ENCODE assay signal across 24 cellular contexts in genomic region chr1:34167091-34167788, GRCh38. TPM values are rescaled to one million over a fixed set of nuclear protein-coding genes. Genes with fewer than 3 reads are reported as not detected.
DNase-seq lines count a peak whose midpoint lies in the region; TF ChIP-seq lines count a peak whose summit lies in the region.
"Had no signal": no experiment of that assay in that cellular context is flagged by ENCODE, and none has a peak within 500 bp of the region (broad histone marks: within the 10 kb centered on the region; RNA-seq: fewer than 3 reads in every experiment).

No MANE protein-coding gene starts in this region.

- H3K4me3 ChIP-seq in HEK293 (ENCODE audit: low read depth, low read length): no peak overlapping the region
- H3K4me3 ChIP-seq in iPS-18c (ENCODE audit: insufficient read depth, low read depth, low read length): peak overlapping the region; percentile 56
- no peak overlapping the region for H3K4me3 ChIP-seq in PC-9
- no peak overlapping the region for H3K4me3 ChIP-seq in suprapubic skin

- H3K4me1 ChIP-seq in HEK293 (ENCODE audit: control insufficient read depth, insufficient read depth, low read length) (0 out of 2 replicates have a peak, but pooled peaks cover 3% of the 10 kb centered on the region), PC-9 (replicated peaks; ENCODE audit: insufficient read depth) (no peaks in the 10 kb centered on the region), suprapubic skin (peaks cover 44% of the 10 kb centered on the region)

- H3K9me3 Mint-ChIP-seq in brain: no peaks in the 10 kb centered on the region
- H3K9me3 Mint-ChIP-seq: activated B cell treated with CpG ODN at 0.5 μM for 24 hours; activated naive CD4-positive, alpha-beta T cell treated with anti-CD3 and anti-CD28 coated beads, Interleukin-2, amount 50 U/mL, for 24 hours; activated T-cell treated with anti-CD3 and anti-CD28 coated beads, Interleukin-2, amount 50 U/mL, for 4 hours; mesothelial cell of epicardium had no signal

- peak in 15 of 49 donors; percentile 22 to 90 (median 70) for DNase-seq in substantia nigra (lab: John Stamatoyannopoulos, UW)
- DNase-seq in PC-9: no peak
- DNase-seq in SKM-1 treated with dmso at 0.1 percent for 144 hours (lab: John Stamatoyannopoulos, UW; ENCODE audit: unreplicated experiment): no peak
- no peak for DNase-seq in suprapubic skin (ENCODE audit: low spot score in 2 of 2)
- DNase-seq: activated B cell treated with CpG ODN at 0.5 μM for 24 hours; activated T-cell treated with anti-CD3 and anti-CD28 coated beads, Interleukin-2, amount 50 U/mL, for 4 hours; CD8-positive, alpha-beta memory T cell; DMS79 treated with DMSO at 0.1 percent for 48 hours; NCI-H1417; NCI-H69; OCI-M1; small intestine; stimulated activated CD4-positive, alpha-beta T cell treated with anti-CD3 and anti-CD28 coated beads, Interleukin-4, amount 100 ng/mL, for 4 hours had no signal

- no peak overlapping the region for H2AFZ ChIP-seq in PC-9

- no peaks in the 10 kb centered on the region for H4K20me1 ChIP-seq in PC-9 (ENCODE audit: insufficient read depth)

- CTCF ChIA-PET in HEK293 (lab: Yijun Ruan, JAX): interaction anchor here (0.6 to 1.2 kb wide), 2 partner anchors 535 to 1280 kb away, joined by 3 to 4 read pairs; no protein-coding TSS in a partner anchor
- CTCF ChIA-PET in PC-9 (lab: Charles Lee): no interaction called here

- H3K36me3 ChIP-seq in HEK293 (ENCODE audit: control insufficient read depth in 2 of 2, insufficient read depth in 1 of 2, low read length in 2 of 2): no peaks in the 10 kb centered on the region
- H3K36me3 ChIP-seq in PC-9 (ENCODE audit: low read depth): no peaks in the 10 kb centered on the region
- no peaks in the 10 kb centered on the region for H3K36me3 ChIP-seq in suprapubic skin

- H3K27ac Mint-ChIP-seq in brain: peak overlapping the region in 4 of 5 experiments; percentile 5 to 93 (median 86)
- H3K27ac Mint-ChIP-seq: activated B cell treated with CpG ODN at 0.5 μM for 24 hours; activated naive CD4-positive, alpha-beta T cell treated with anti-CD3 and anti-CD28 coated beads, Interleukin-2, amount 50 U/mL, for 24 hours; CD8-positive, alpha-beta memory T cell; mesothelial cell of epicardium had no signal

- peaks cover 39% of the 10 kb centered on the region for H3K4me1 Mint-ChIP-seq in brain

- POLR2A ChIA-PET in HEK293 (lab: Yijun Ruan, JAX): interaction anchor here (0.5 kb wide), 1 partner anchor 91 kb away, joined by 3 read pairs; no protein-coding TSS in a partner anchor
- POLR2A ChIA-PET in PC-9 (lab: Charles Lee; ENCODE audit: unreplicated experiment): no interaction called here

- no peaks in the 10 kb centered on the region for H3K79me2 ChIP-seq in PC-9 (ENCODE audit: low read depth)

- WGBS in suprapubic skin: 65% methylated on average over 14 of the region's 17 CpGs

- no peak for TF ChIP-seq EP300 in suprapubic skin (IDR thresholded peaks at IDR 0.05)

- intact Hi-C loops in PC-9 (cut with micrococcal nuclease; ENCODE audit: unreplicated experiment): no loop called here

- H3F3A ChIP-seq in PC-9 (ENCODE audit: insufficient read depth, low read depth): no peaks in the 10 kb centered on the region

- BruUV-seq in PC-9 (replicated peaks; lab: Mats Ljungman, UMichigan): no TSS peak

- no peak for TF ChIP-seq POLR2A in suprapubic skin (IDR thresholded peaks at IDR 0.05)

- peaks cover 51% of the 10 kb centered on the region for H3K27me3 Mint-ChIP-seq in brain

- H3K36me3 Mint-ChIP-seq in brain: no peaks in the 10 kb centered on the region
- H3K36me3 Mint-ChIP-seq: activated naive CD4-positive, alpha-beta T cell treated with anti-CD3 and anti-CD28 coated beads, Interleukin-2, amount 50 U/mL, for 24 hours; mesothelial cell of epicardium had no signal

- H3K4me3 Mint-ChIP-seq in brain: peak overlapping the region; percentile 88 to 96 (median 91)
- H3K4me3 Mint-ChIP-seq: activated B cell treated with CpG ODN at 0.5 μM for 24 hours; activated naive CD4-positive, alpha-beta T cell treated with anti-CD3 and anti-CD28 coated beads, Interleukin-2, amount 50 U/mL, for 24 hours; activated T-cell treated with anti-CD3 and anti-CD28 coated beads, Interleukin-2, amount 50 U/mL, for 4 hours; CD8-positive, alpha-beta memory T cell had no signal

- no peak for TF ChIP-seq CTCF in HEK293 (tag by site-specific recombination; IDR thresholded peaks at IDR 0.05)
- TF ChIP-seq CTCF in brain (conservative IDR thresholded peaks at IDR 0.05): no peak
- TF ChIP-seq CTCF in PC-9 (conservative IDR thresholded peaks at IDR 0.05): no peak
- TF ChIP-seq CTCF in suprapubic skin (IDR thresholded peaks at IDR 0.05): no peak

- no peaks in the 10 kb centered on the region for H3K9me2 ChIP-seq in PC-9 (ENCODE audit: insufficient read depth)

- no peaks in the 10 kb centered on the region for H3K9me3 ChIP-seq in HEK293 (ENCODE audit: control insufficient read depth, insufficient read depth, low read depth, low read length)
- H3K9me3 ChIP-seq in iPS-18c (ENCODE audit: control insufficient read depth, insufficient read depth, low read length): no peaks in the 10 kb centered on the region
- H3K9me3 ChIP-seq in PC-9 (ENCODE audit: insufficient read depth, low read depth): no peaks in the 10 kb centered on the region
- no peaks in the 10 kb centered on the region for H3K9me3 ChIP-seq in suprapubic skin

- no peak overlapping the region for H3K27ac ChIP-seq in HEK293 (ENCODE audit: extremely low read depth, low read depth, low read length)
- H3K27ac ChIP-seq in substantia nigra (ENCODE audit: low read depth, low read length, poor library complexity, severe bottlenecking): peak overlapping the region; percentile 89
- no peak overlapping the region for H3K27ac ChIP-seq in PC-9
- H3K27ac ChIP-seq in suprapubic skin: no peak overlapping the region

- H3K27me3 ChIP-seq in PC-9 (ENCODE audit: insufficient read depth, low read depth) (peaks cover 12% of the 10 kb centered on the region), suprapubic skin (peaks cover 68% of the 10 kb centered on the region)

- no peak overlapping the region for H3K4me2 ChIP-seq in PC-9

TF ChIP-seq in HEK293, 187 proteins besides CTCF, POLR2A, EP300 and RAD21:
- 0 out of 2 replicates have a peak, but pooled peaks have one; percentile 25 for TF ChIP-seq ZIC2 (tag by site-specific recombination; IDR thresholded peaks at IDR 0.05)
- no peak for TF ChIP-seq INSM2 (tag by site-specific recombination; IDR thresholded peaks at IDR 0.05)
- TF ChIP-seq MZF1 (tag by site-specific recombination; IDR thresholded peaks at IDR 0.05; ENCODE audit: borderline replicate concordance): no peak

RNA-seq across cellular contexts. Expression of gene CSMD2, which starts 2.2 kb away (rescaled TPM):
- 7.8 TPM for polyA plus RNA-seq in brain (ENCODE audit: insufficient read depth, low read depth, low replicate concordance)
- total RNA-seq in PC-9 (2021): not detected in 2 replicates
- under 1 TPM; 0.08 to 0.55 (median 0.13) TPM for total RNA-seq in suprapubic skin
- total RNA-seq: activated B cell treated with CpG ODN at 0.5 μM for 24 hours; activated T-cell treated with anti-CD3 and anti-CD28 coated beads, Interleukin-2, amount 50 U/mL, for 4 hours; CD8-positive, alpha-beta memory T cell; endothelial cell of umbilical vein; T-helper 2 cell treated with Interferon-gamma antibody and Interleukin-4, amounts not matched to agents 100 ng/mL and 5 ng/mL, for 36 hours had no signal
- polyA plus RNA-seq: CD8-positive, alpha-beta memory T cell had no signal

RNA-seq across cellular contexts. Expression of gene C1orf94, which starts 9.5 kb away (rescaled TPM):
- 3.4 TPM for polyA plus RNA-seq in brain (ENCODE audit: insufficient read depth, low read depth, low replicate concordance)
- total RNA-seq in PC-9 (2021): not detected in 2 replicates
- not detected for total RNA-seq in suprapubic skin
- total RNA-seq: activated B cell treated with CpG ODN at 0.5 μM for 24 hours; activated T-cell treated with anti-CD3 and anti-CD28 coated beads, Interleukin-2, amount 50 U/mL, for 4 hours; CD8-positive, alpha-beta memory T cell; endothelial cell of umbilical vein; fibroblast of villous mesenchyme; left cardiac atrium; mesothelial cell of epicardium; pulmonary artery endothelial cell; subcutaneous adipose tissue; T-helper 2 cell treated with Interferon-gamma antibody and Interleukin-4, amounts not matched to agents 100 ng/mL and 5 ng/mL, for 36 hours had no signal
- polyA plus RNA-seq: CD8-positive, alpha-beta memory T cell; endothelial cell of umbilical vein; small intestine had no signal
